ENCODE assay signal across 19 cellular contexts in the genomic region with DNA sequence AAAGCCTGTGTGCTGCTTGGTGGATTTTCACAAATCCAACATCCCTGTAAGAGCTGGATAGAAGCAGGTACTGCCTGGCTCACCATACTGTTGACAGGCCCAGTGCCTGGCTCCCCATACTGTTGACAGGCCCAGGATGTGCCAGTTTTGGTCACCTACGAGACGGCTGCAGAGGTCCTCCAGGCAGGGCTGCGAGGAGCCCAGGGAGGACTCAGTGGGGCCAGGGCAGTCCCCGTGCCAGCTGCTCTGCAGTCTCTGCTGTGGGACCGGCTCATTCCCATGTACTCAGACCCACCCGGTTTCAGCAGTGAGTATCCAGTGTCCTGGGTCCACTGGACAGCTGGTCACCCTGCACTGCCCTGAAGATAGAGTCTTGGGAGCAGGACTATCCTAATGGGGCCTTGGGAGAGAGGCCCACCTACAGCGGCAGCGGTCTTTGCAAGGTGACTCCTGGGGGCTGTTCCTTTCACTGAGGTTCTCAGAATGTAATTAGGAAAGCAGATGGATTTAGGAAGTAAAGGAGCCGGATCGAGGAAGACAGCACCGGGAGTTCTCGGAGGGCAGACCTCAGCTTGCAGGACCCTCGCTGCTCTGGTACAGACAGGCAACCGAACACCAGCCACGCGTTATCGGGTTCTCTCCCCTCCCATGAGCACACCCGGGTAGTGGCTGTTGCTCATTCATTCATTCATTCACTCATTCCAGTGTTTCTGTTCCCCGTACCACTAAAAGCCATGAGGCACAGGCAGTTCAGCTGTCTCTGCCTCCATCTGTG.
DNase-seq lines count a peak whose midpoint lies in the region; ATAC-seq and TF ChIP-seq lines count a peak whose summit lies in the region.
"Had no signal": no experiment of that assay in that cellular context is flagged by ENCODE, and none has a peak within 500 bp of the region (broad histone marks: within the 10 kb centered on the region; RNA-seq: fewer than 3 reads in every experiment).

No MANE protein-coding gene starts in this region.

- H3K27me3 ChIP-seq in HUES6 (ENCODE audit: control insufficient read depth, insufficient read depth, low read length) (no peaks in the 10 kb centered on the region), WERI-Rb-1 (ENCODE audit: insufficient read depth, low read depth, severe bottlenecking) (no peaks in the 10 kb centered on the region), osteoblast (ENCODE audit: insufficient read depth, low read length) (no peaks in the 10 kb centered on the region), stomach (no peaks in the 10 kb centered on the region)
- H3K27me3 ChIP-seq: pancreas had no signal

- ATAC-seq in left ventricle myocardium superior (peak; percentile 50), GM21723 (IDR thresholded peaks at IDR 0.05; ENCODE audit: unreplicated experiment) (no peak), HG03025 (IDR thresholded peaks at IDR 0.05; ENCODE audit: low FRiP score, unreplicated experiment) (no peak)
- ATAC-seq: sciatic nerve, T-helper 17 cell had no signal

- H3K79me2 ChIP-seq in osteoblast (ENCODE audit: insufficient read depth, low read length), result no peaks in the 10 kb centered on the region

- DNase-seq in WERI-Rb-1, result peak; percentile 8
- DNase-seq in left ventricle myocardium superior, result peak; percentile 37
- peak; percentile 78 for DNase-seq in osteoblast (ENCODE audit: insufficient read length, low spot score, missing footprints)
- DNase-seq in DMS 273 treated with DMSO at 0.1 percent for 48 hours (lab: John Stamatoyannopoulos, UW), result no peak
- DNase-seq in stomach, result no peak
- DNase-seq: activated CD4-positive, alpha-beta T cell treated with anti-CD3 and anti-CD28 coated beads for 4 hours; activated CD8-positive, alpha-beta memory T cell treated with anti-CD3 and anti-CD28 coated beads for 24 hours; activated T-cell treated with anti-CD3 and anti-CD28 coated beads, Interleukin-2, amount 50 U/mL, for 24 hours; Kasumi-1; naive B cell; RPMI8226; T-helper 17 cell; trophoblast cell had no signal

- no peak for TF ChIP-seq CTCF in WERI-Rb-1 (IDR thresholded peaks at IDR 0.05; ENCODE audit: low read depth, low read length)
- no peak for TF ChIP-seq CTCF in osteoblast (IDR thresholded peaks at IDR 0.05; ENCODE audit: extremely low read depth, low read depth, low read length)
- TF ChIP-seq CTCF in stomach (IDR thresholded peaks at IDR 0.05), result no peak

- H3K4me2 ChIP-seq in osteoblast (ENCODE audit: insufficient read depth, low read length), result no peak overlapping the region
- H3K4me2 ChIP-seq: SK-N-SH had no signal

- H2AFZ ChIP-seq in osteoblast (ENCODE audit: low read length), result no peak overlapping the region

- H3K36me3 ChIP-seq in HUES6 (ENCODE audit: control insufficient read depth, insufficient read depth, low read length) (no peaks in the 10 kb centered on the region), WERI-Rb-1 (no peaks in the 10 kb centered on the region), osteoblast (ENCODE audit: insufficient read depth, low read length) (no peaks in the 10 kb centered on the region), stomach (peaks cover 0 to 3% (median 0%) of the 10 kb centered on the region in 4 donors)
- H3K36me3 ChIP-seq: pancreas had no signal

- 88 to 94% (median 92%) methylated on average over 15 to 19 of the region's 19 CpGs for WGBS in stomach, 5 donors

- no peak for TF ChIP-seq POLR2A in stomach (IDR thresholded peaks at IDR 0.05)

- no peak for TF ChIP-seq EP300 in stomach (IDR thresholded peaks at IDR 0.05)

- intact Hi-C loops in left ventricle myocardium superior (cut with micrococcal nuclease), result no loop called here
- intact Hi-C loops in stomach (cut with DNase I; ENCODE audit: low total_unique reads), result no loop called here

- H3K9ac ChIP-seq in HUES6 (ENCODE audit: low read length), result peak overlapping the region; percentile 12
- H3K9ac ChIP-seq: SK-N-SH had no signal

- H3K27ac ChIP-seq in HUES6 (ENCODE audit: low read depth, low read length), result no peak overlapping the region
- peak overlapping the region; percentile 43 for H3K27ac ChIP-seq in WERI-Rb-1
- no peak overlapping the region for H3K27ac ChIP-seq in osteoblast (ENCODE audit: low read depth, low read length)
- no peak overlapping the region for H3K27ac ChIP-seq in stomach
- H3K27ac ChIP-seq: pancreas had no signal

- peaks cover 5% of the 10 kb centered on the region for H4K20me1 ChIP-seq in osteoblast (ENCODE audit: insufficient read depth, low read length)

- peaks cover 18% of the 10 kb centered on the region for H3K4me1 ChIP-seq in HUES6 (ENCODE audit: control insufficient read depth, insufficient read depth, low read length)
- H3K4me1 ChIP-seq in osteoblast (ENCODE audit: insufficient read depth, low read length), result no peaks in the 10 kb centered on the region
- H3K4me1 ChIP-seq in stomach, result no peaks in the 10 kb centered on the region
- H3K4me1 ChIP-seq: pancreas had no signal

- H3K4me3 ChIP-seq in HUES6 (ENCODE audit: low read depth, low read length), result no peak overlapping the region
- H3K4me3 ChIP-seq in WERI-Rb-1 (ENCODE audit: low read depth, low read length), result no peak overlapping the region
- H3K4me3 ChIP-seq in osteoblast (ENCODE audit: insufficient read depth, low read length), result no peak overlapping the region
- H3K4me3 ChIP-seq in stomach, result no peak overlapping the region
- H3K4me3 ChIP-seq: pancreas had no signal

- H3K9me3 ChIP-seq in HUES6 (ENCODE audit: control insufficient read depth, insufficient read depth, low read depth, low read length) (no peaks in the 10 kb centered on the region), WERI-Rb-1 (ENCODE audit: severe bottlenecking) (no peaks in the 10 kb centered on the region), osteoblast (ENCODE audit: low read depth, low read length) (no peaks in the 10 kb centered on the region), stomach (no peaks in the 10 kb centered on the region)
- H3K9me3 ChIP-seq: pancreas, SK-N-SH had no signal

Comparison
In these comparisons a context has a peak if more than half of its experiments do, and no peak if none do; other contexts are left out.
1. DNase-seq: peak in WERI-Rb-1 (single experiment), left ventricle myocardium superior (single experiment) and osteoblast (single experiment); none in DMS 273 treated with DMSO at 0.1 percent for 48 hours (single experiment) and stomach (single experiment).